In genomic region chr13:24727731-24728601, GRCh38 we compare ENCODE assay signal across 8 cellular contexts. TPM values are rescaled to one million over a fixed set of nuclear protein-coding genes. Genes with fewer than 3 reads are reported as not detected.
A peak's percentile ranks its signal among the peaks of the same experiment; 100 is the strongest.
DNase-seq lines count a peak whose midpoint lies in the region; ATAC-seq and TF ChIP-seq lines count a peak whose summit lies in the region.

No MANE protein-coding gene starts in this region.

- peaks cover 4% of the 10 kb centered on the region for H3K4me1 Mint-ChIP-seq in activated T-helper 17 cell treated with anti-CD3 and anti-CD28 coated beads, Interleukin-2, amount 50 U/mL, for 72 hours
- no peaks in the 10 kb centered on the region for H3K4me1 Mint-ChIP-seq in osteocyte (ENCODE audit: unreplicated experiment)

- intact Hi-C loops in upper lobe of right lung (cut with DNase I): no loop called here

- no peaks in the 10 kb centered on the region for H3K9me3 ChIP-seq in upper lobe of right lung

- H3K27ac Mint-ChIP-seq in activated T-helper 17 cell treated with anti-CD3 and anti-CD28 coated beads, Interleukin-2, amount 50 U/mL, for 72 hours: no peak overlapping the region
- H3K27ac Mint-ChIP-seq in osteocyte (ENCODE audit: unreplicated experiment): no peak overlapping the region

- no peaks in the 10 kb centered on the region for H3K4me1 ChIP-seq in upper lobe of right lung

- no peak overlapping the region for H3K4me3 ChIP-seq in fibroblast of villous mesenchyme (ENCODE audit: low read depth, low read length)
- H3K4me3 ChIP-seq in upper lobe of right lung: no peak overlapping the region

- no peak overlapping the region for H3K4me3 Mint-ChIP-seq in activated T-helper 17 cell treated with anti-CD3 and anti-CD28 coated beads, Interleukin-2, amount 50 U/mL, for 72 hours
- H3K4me3 Mint-ChIP-seq in osteocyte (ENCODE audit: unreplicated experiment): no peak overlapping the region

- H3K27me3 Mint-ChIP-seq in activated T-helper 17 cell treated with anti-CD3 and anti-CD28 coated beads, Interleukin-2, amount 50 U/mL, for 72 hours: peaks cover 14% of the 10 kb centered on the region
- H3K27me3 Mint-ChIP-seq in osteocyte (ENCODE audit: unreplicated experiment): peaks cover 8% of the 10 kb centered on the region

- no peaks in the 10 kb centered on the region for H3K36me3 ChIP-seq in upper lobe of right lung

- H3K36me3 Mint-ChIP-seq in activated T-helper 17 cell treated with anti-CD3 and anti-CD28 coated beads, Interleukin-2, amount 50 U/mL, for 72 hours (ENCODE audit: low read depth): no peaks in the 10 kb centered on the region
- no peaks in the 10 kb centered on the region for H3K36me3 Mint-ChIP-seq in osteocyte (ENCODE audit: unreplicated experiment)

- H3K27ac ChIP-seq in upper lobe of right lung: no peak overlapping the region

- DNase-seq in EL: peak; percentile 75
- peak; percentile 48 for DNase-seq in KG1 (lab: John Stamatoyannopoulos, UW)
- peak; percentile 87 for DNase-seq in RKO (ENCODE audit: low spot score)
- peak; percentile 86 for DNase-seq in fibroblast of villous mesenchyme (ENCODE audit: low read depth)
- DNase-seq in osteocyte (ENCODE audit: extremely low spot score, unreplicated experiment): peak; percentile 84
- no peak for DNase-seq in upper lobe of right lung

- no peaks in the 10 kb centered on the region for H3K27me3 ChIP-seq in upper lobe of right lung

- TF ChIP-seq CTCF in fibroblast of villous mesenchyme (IDR thresholded peaks at IDR 0.05; ENCODE audit: insufficient read depth, low read depth, low read length): peak; percentile 76
- peak; percentile 76 for TF ChIP-seq CTCF in osteocyte (IDR thresholded peaks at IDR 0.05)
- peak; percentile 77 for TF ChIP-seq CTCF in upper lobe of right lung (IDR thresholded peaks at IDR 0.05)

- ATAC-seq in GM21723 (IDR thresholded peaks at IDR 0.05; ENCODE audit: unreplicated experiment): peak; percentile 76
- peak; percentile 91 for ATAC-seq in activated T-helper 17 cell treated with anti-CD3 and anti-CD28 coated beads, Interleukin-2, amount 50 U/mL, for 72 hours (replicated peaks)
- ATAC-seq in upper lobe of right lung: peak; percentile 98

- no peaks in the 10 kb centered on the region for H3K9me3 Mint-ChIP-seq in activated T-helper 17 cell treated with anti-CD3 and anti-CD28 coated beads, Interleukin-2, amount 50 U/mL, for 72 hours
- no peaks in the 10 kb centered on the region for H3K9me3 Mint-ChIP-seq in osteocyte (ENCODE audit: unreplicated experiment)

RNA-seq across cellular contexts. Expression of gene RNF17, which starts 36.0 kb away (rescaled TPM):
- total RNA-seq in activated T-helper 17 cell treated with anti-CD3 and anti-CD28 coated beads, Interleukin-2, amount 50 U/mL, for 72 hours: 1 to 10 TPM in 1 of 2 donors, under 1 TPM in 1; 0.39 to 1.5 TPM
- total RNA-seq in fibroblast of villous mesenchyme (0.86 and 1.9 TPM in 2 replicates), osteocyte (not detected in 2 replicates), upper lobe of right lung (not detected)

RNA-seq across cellular contexts. Expression of gene ATP12A, which starts 47.8 kb away (rescaled TPM):
- total RNA-seq in activated T-helper 17 cell treated with anti-CD3 and anti-CD28 coated beads, Interleukin-2, amount 50 U/mL, for 72 hours: 1 to 10 TPM in 1 of 2 donors, under 1 TPM in 1; 0.13 to 1.5 TPM
- not detected in 2 replicates for total RNA-seq in fibroblast of villous mesenchyme
- total RNA-seq in osteocyte: not detected in 2 replicates
- total RNA-seq in upper lobe of right lung: not detected
